Comparison of ENCODE assay signal across 1 cellular context in genomic region chr14:75142494-75142893, GRCh38.
TF ChIP-seq lines count a peak whose summit lies in the region.

No MANE protein-coding gene starts in this region.

TF ChIP-seq in HEK293, 187 proteins besides CTCF, POLR2A, EP300 and RAD21 (continued from another document):
- no peak for TF ChIP-seq ZNF518A (tag by site-specific recombination; conservative IDR thresholded peaks at IDR 0.05; ENCODE audit: low read depth)
- peak; percentile 59 for TF ChIP-seq PRDM6 (tag by site-specific recombination; IDR thresholded peaks at IDR 0.05)
- 0 out of 2 replicates have a peak, but pooled peaks have one; percentile 19 for TF ChIP-seq FEZF1 (tag by site-specific recombination; IDR thresholded peaks at IDR 0.05)
- TF ChIP-seq ZNF239 (tag by site-specific recombination; IDR thresholded peaks at IDR 0.05): no peak
- no peak for TF ChIP-seq ZNF121 (tag by site-specific recombination; IDR thresholded peaks at IDR 0.05)
- TF ChIP-seq ZSCAN16 (tag by site-specific recombination; IDR thresholded peaks at IDR 0.05): no peak
- TF ChIP-seq ZNF155 (tag by site-specific recombination; IDR thresholded peaks at IDR 0.05): no peak
- TF ChIP-seq ZBTB7A (tag by site-specific recombination; IDR thresholded peaks at IDR 0.05; ENCODE audit: low read depth): no peak
- no peak for TF ChIP-seq ZNF19 (tag by site-specific recombination; IDR thresholded peaks at IDR 0.05; ENCODE audit: low read depth)
- TF ChIP-seq ZNF513 (tag by site-specific recombination; IDR thresholded peaks at IDR 0.05): no peak
- TF ChIP-seq ZNF645 (tag by site-specific recombination; IDR thresholded peaks at IDR 0.05): no peak
- TF ChIP-seq SALL2 (tag by site-specific recombination; IDR thresholded peaks at IDR 0.05; ENCODE audit: borderline replicate concordance): no peak
- peak; percentile 53 for TF ChIP-seq ZFHX2 (tag by site-specific recombination; conservative IDR thresholded peaks at IDR 0.05)
- TF ChIP-seq ZNF214 (tag by site-specific recombination; IDR thresholded peaks at IDR 0.05; ENCODE audit: borderline replicate concordance): no peak
- no peak for TF ChIP-seq TRIM28 (IDR thresholded peaks at IDR 0.05; ENCODE audit: borderline replicate concordance, low read length)
- TF ChIP-seq ZNF398 (tag by site-specific recombination; IDR thresholded peaks at IDR 0.05): no peak
- TF ChIP-seq OSR2 (tag by site-specific recombination; IDR thresholded peaks at IDR 0.05): peak; percentile 42; the same call in 1 of the 2 replicates
- no peak for TF ChIP-seq ZNF404 (tag by site-specific recombination; IDR thresholded peaks at IDR 0.05)
- no peak for TF ChIP-seq SP2 (tag by site-specific recombination; IDR thresholded peaks at IDR 0.05)
- no peak for TF ChIP-seq PRDM1 (tag by site-specific recombination; IDR thresholded peaks at IDR 0.05)
- TF ChIP-seq ZNF16 (tag by site-specific recombination; IDR thresholded peaks at IDR 0.05; ENCODE audit: low read depth): no peak
